Comparison of ENCODE assay signal across 24 cellular contexts in genomic region chr1:177425241-177425640, GRCh38.
DNase-seq lines count a peak whose midpoint lies in the region; ATAC-seq and TF ChIP-seq lines count a peak whose summit lies in the region.
"Had no signal": no experiment of that assay in that cellular context is flagged by ENCODE, and none has a peak within 500 bp of the region (broad histone marks: within the 10 kb centered on the region; RNA-seq: fewer than 3 reads in every experiment).

No MANE protein-coding gene starts in this region.

- TF ChIP-seq CTCF in GM23338 (conservative IDR thresholded peaks at IDR 0.05; ENCODE audit: low read depth in 2 of 2) (no peak), epithelial cell of esophagus (IDR thresholded peaks at IDR 0.05; ENCODE audit: insufficient read depth, low read depth, low read length, missing control alignments) (no peak), nephron progenitor cell (IDR thresholded peaks at IDR 0.05) (no peak), RWPE1 (conservative IDR thresholded peaks at IDR 0.05; ENCODE audit: low read depth) (no peak)

- no peak overlapping the region for H3K4me2 ChIP-seq in GM23338
- H3K4me2 ChIP-seq: A549; BLaER1 treated with 17β-estradiol and CSF1 and Interleukin-3, amounts not matched to agents 10 nM and 100 nM had no signal

- DNase-seq in GM23338 (ENCODE audit: low spot score) (no peak), epithelial cell of esophagus (ENCODE audit: low read depth) (peak; percentile 16), nephron progenitor cell (no peak), RWPE1 (ENCODE audit: low spot score) (no peak), NCI-H1092 treated with DMSO at 0.1 percent for 48 hours (lab: John Stamatoyannopoulos, UW) (no peak), NCI-H524 treated with DMSO at 0.1 percent for 48 hours (lab: John Stamatoyannopoulos, UW) (no peak)
- DNase-seq: 8988T; ACHN; AML-193; BE2C; CD4-positive, alpha-beta T cell; CD8-positive, alpha-beta memory T cell; DMS 273 treated with DMSO at 0.1 percent for 48 hours; DMS79; EL; GDM1; GOT3; HFFc6 had no signal

- CTCF ChIA-PET in RWPE1 (lab: Yijun Ruan, JAX) = interaction anchor here (0.6 kb wide), 1 partner anchor 22 kb away, joined by 3 read pairs; no protein-coding TSS in a partner anchor

- no peaks in the 10 kb centered on the region for H3K9me2 ChIP-seq in GM23338 (ENCODE audit: insufficient read depth)

- no peaks in the 10 kb centered on the region; the same call in 2 of the 3 replicates for H3K4me1 Mint-ChIP-seq in GM23338
- peaks cover 16% of the 10 kb centered on the region for H3K4me1 Mint-ChIP-seq in nephron progenitor cell
- H3K4me1 Mint-ChIP-seq: CD14-positive monocyte; CD8-positive, alpha-beta memory T cell had no signal

- H3K27me3 Mint-ChIP-seq in GM23338 (ENCODE audit: insufficient read depth, low read depth, poor library complexity) (no peaks in the 10 kb centered on the region), nephron progenitor cell (ENCODE audit: low read depth, poor library complexity) (peaks cover 6% of the 10 kb centered on the region)
- H3K27me3 Mint-ChIP-seq: CD4-positive, alpha-beta T cell had no signal

- no peaks in the 10 kb centered on the region for H3K79me2 ChIP-seq in GM23338 (replicated peaks; ENCODE audit: insufficient read depth)

- no peaks in the 10 kb centered on the region for H3K27me3 ChIP-seq in GM23338 (ENCODE audit: insufficient read depth)
- H3K27me3 ChIP-seq: BE2C; BLaER1 treated with 17β-estradiol and CSF1 and Interleukin-3, amounts not matched to agents 10 nM and 100 nM had no signal

- H3K4me3 ChIP-seq in GM23338 (no peak overlapping the region), epithelial cell of esophagus (ENCODE audit: low read length) (no peak overlapping the region)
- H3K4me3 ChIP-seq: A549; BLaER1 treated with 17β-estradiol and CSF1 and Interleukin-3, amounts not matched to agents 10 nM and 100 nM; GM12878; HAP-1 had no signal

- no peak overlapping the region for H3K4me3 Mint-ChIP-seq in GM23338
- H3K4me3 Mint-ChIP-seq in nephron progenitor cell = no peak overlapping the region
- H3K4me3 Mint-ChIP-seq: CD14-positive monocyte; CD4-positive, alpha-beta T cell; CD8-positive, alpha-beta memory T cell; HFFc6 had no signal

- H3K27ac Mint-ChIP-seq in GM23338 (0 out of 2 replicates have a peak overlapping the region, but pooled peaks have one; percentile 24), nephron progenitor cell (peak overlapping the region; percentile 73)
- H3K27ac Mint-ChIP-seq: CD14-positive monocyte; CD4-positive, alpha-beta T cell; CD8-positive, alpha-beta memory T cell; HFFc6 had no signal

- H3K4me1 ChIP-seq in GM23338 (ENCODE audit: insufficient read depth) = no peaks in the 10 kb centered on the region
- H3K4me1 ChIP-seq: A549; BE2C; BLaER1 treated with 17β-estradiol and CSF1 and Interleukin-3, amounts not matched to agents 10 nM and 100 nM; HAP-1 had no signal

- no peak for ATAC-seq in GM23338
- ATAC-seq in HG03139 (IDR thresholded peaks at IDR 0.05; ENCODE audit: unreplicated experiment) = no peak
- ATAC-seq: A549, GM12878 had no signal

- H3K27ac ChIP-seq in GM23338 (ENCODE audit: low read depth) (no peak overlapping the region), RWPE1 (no peak overlapping the region)
- H3K27ac ChIP-seq: A549; BLaER1 treated with 17β-estradiol and CSF1 and Interleukin-3, amounts not matched to agents 10 nM and 100 nM had no signal

- H3K36me3 ChIP-seq in GM23338 (ENCODE audit: insufficient read depth) = no peaks in the 10 kb centered on the region
- H3K36me3 ChIP-seq: BE2C; BLaER1 treated with 17β-estradiol and CSF1 and Interleukin-3, amounts not matched to agents 10 nM and 100 nM; HAP-1 had no signal

- H3K9me3 Mint-ChIP-seq in GM23338 = no peaks in the 10 kb centered on the region
- H3K9me3 Mint-ChIP-seq in nephron progenitor cell = no peaks in the 10 kb centered on the region
- H3K9me3 Mint-ChIP-seq: CD4-positive, alpha-beta T cell had no signal

- no peak overlapping the region for H2AFZ ChIP-seq in GM23338

- POLR2A ChIA-PET in RWPE1 (lab: Yijun Ruan, JAX; ENCODE audit: low non-redundant PET) = no interaction called here

- H4K20me1 ChIP-seq in GM23338 (replicated peaks; ENCODE audit: insufficient read depth) = no peaks in the 10 kb centered on the region
- H4K20me1 ChIP-seq: BLaER1 treated with 17β-estradiol and CSF1 and Interleukin-3, amounts not matched to agents 10 nM and 100 nM had no signal

- no peaks in the 10 kb centered on the region for H3K36me3 Mint-ChIP-seq in GM23338 (ENCODE audit: low read depth)
- no peaks in the 10 kb centered on the region for H3K36me3 Mint-ChIP-seq in nephron progenitor cell (ENCODE audit: low read depth)
- H3K36me3 Mint-ChIP-seq: CD14-positive monocyte; CD8-positive, alpha-beta memory T cell had no signal

- no peaks in the 10 kb centered on the region for H3F3A ChIP-seq in GM23338 (replicated peaks; ENCODE audit: low read depth)

TF ChIP-seq in GM23338, 12 proteins besides CTCF, POLR2A, EP300 and RAD21 (continues in another document):
- TF ChIP-seq EZH2phosphoT487 (IDR thresholded peaks at IDR 0.05; ENCODE audit: unreplicated experiment) (no peak), CREB1 (CRISPR knock-in tag; IDR thresholded peaks at IDR 0.05; ENCODE audit: low read depth) (no peak), ZNF331 (CRISPR knock-in tag; IDR thresholded peaks at IDR 0.05; ENCODE audit: low read depth) (no peak), REST (IDR thresholded peaks at IDR 0.05; ENCODE audit: unreplicated experiment) (no peak), JUNB (IDR thresholded peaks at IDR 0.05; ENCODE audit: unreplicated experiment) (no peak)
